ENCODE assay signal across 17 cellular contexts in the genomic region with DNA sequence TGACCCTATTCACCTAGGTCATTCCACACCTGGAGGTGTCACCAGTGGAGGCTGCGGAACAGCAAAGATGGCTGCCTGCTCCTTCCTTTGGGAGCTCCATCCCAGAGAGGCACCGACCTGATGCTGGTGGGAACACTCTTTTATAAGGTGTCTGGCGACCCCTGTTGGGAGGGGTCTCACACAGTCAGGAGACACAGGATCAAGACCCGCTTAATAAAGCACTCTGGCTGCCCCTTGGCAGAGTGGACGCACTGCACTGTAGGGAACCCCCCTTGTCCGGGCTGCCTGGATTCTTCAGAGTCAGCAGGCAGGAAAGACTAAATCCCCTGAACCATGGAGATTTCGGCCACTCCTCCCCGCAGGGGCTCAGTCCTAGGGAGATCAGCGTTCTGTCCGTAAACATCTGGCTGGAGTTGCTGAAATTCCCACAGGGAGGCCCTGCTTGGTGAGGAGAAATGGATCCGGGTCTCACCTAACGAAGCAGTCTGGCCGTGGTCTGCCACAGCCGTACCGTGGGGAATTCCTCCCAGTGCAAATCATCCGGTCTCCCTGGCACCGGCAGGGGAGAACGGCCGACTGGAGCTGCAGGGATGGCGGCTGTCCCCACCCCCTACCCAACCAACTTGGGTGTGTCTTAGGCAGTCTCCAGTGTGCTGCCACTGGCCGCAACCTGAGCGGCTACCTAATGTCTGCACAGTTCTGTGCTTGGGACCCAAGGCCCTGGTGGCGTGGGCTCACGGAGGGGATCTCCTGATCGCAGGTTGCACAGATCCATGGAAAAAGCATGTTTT.
DNase-seq lines count a peak whose midpoint lies in the region; ATAC-seq and TF ChIP-seq lines count a peak whose summit lies in the region.
"Had no signal": no experiment of that assay in that cellular context is flagged by ENCODE, and none has a peak within 500 bp of the region (broad histone marks: within the 10 kb centered on the region; RNA-seq: fewer than 3 reads in every experiment).

No MANE protein-coding gene starts in this region.

- H3K9ac ChIP-seq in OCI-LY1 (ENCODE audit: low read length), result no peak overlapping the region

- no peaks in the 10 kb centered on the region for H3K9me2 ChIP-seq in OCI-LY1 (ENCODE audit: low read depth, low read length)

- H2AFZ ChIP-seq in OCI-LY1 (ENCODE audit: low read length), result no peak overlapping the region

- H3K9me3 ChIP-seq in OCI-LY1 (ENCODE audit: low read length), result no peaks in the 10 kb centered on the region
- H3K9me3 ChIP-seq: colonic mucosa, right atrium auricular region had no signal

- H3K4me2 ChIP-seq in OCI-LY1 (ENCODE audit: low read length), result no peak overlapping the region

- H3K4me3 Mint-ChIP-seq in endothelial cell (ENCODE audit: unreplicated experiment), result no peak overlapping the region
- H3K4me3 Mint-ChIP-seq: activated B cell treated with CpG ODN at 0.5 μM for 24 hours had no signal

- no peaks in the 10 kb centered on the region for H3K4me1 Mint-ChIP-seq in endothelial cell (ENCODE audit: unreplicated experiment)
- H3K4me1 Mint-ChIP-seq: activated B cell treated with CpG ODN at 0.5 μM for 24 hours, naive B cell had no signal

- H3K79me2 ChIP-seq in OCI-LY1 (ENCODE audit: insufficient read depth, low read length), result no peaks in the 10 kb centered on the region

- H3K27ac Mint-ChIP-seq in endothelial cell (ENCODE audit: unreplicated experiment), result no peak overlapping the region
- H3K27ac Mint-ChIP-seq: activated B cell treated with CpG ODN at 0.5 μM for 24 hours, naive B cell had no signal

- H4K20me1 ChIP-seq in OCI-LY1 (ENCODE audit: insufficient read depth, low read length), result no peaks in the 10 kb centered on the region

- DNase-seq in ACHN (peak; percentile 16), ELF-1 (ENCODE audit: low read depth, low spot score) (peak; percentile 48), endothelial cell (ENCODE audit: low spot score) (peak; percentile 51), hypothalamus (lab: John Stamatoyannopoulos, UW) (no peak), GDM1 (lab: John Stamatoyannopoulos, UW) (no peak)
- no peak for DNase-seq in activated naive CD4-positive, alpha-beta T cell treated with Interleukin-2 at 50 U/mL for 16 hours
- DNase-seq: activated B cell treated with CpG ODN at 0.5 μM for 24 hours, colonic mucosa, foreskin fibroblast, naive B cell, NCI-H1048, NCI-H510A treated with DMSO at 0.1 percent for 48 hours had no signal

- in situ Hi-C loops in ACHN (cut with HindIII; ENCODE audit: low pct_ligation_motif_present, low pct_unique_long_range_greater_than_20kb, low sequenced_read_pairs), result no loop called here

- peak; percentile 35; the same call in 1 of the 2 replicates for TF ChIP-seq CTCF in OCI-LY1 (IDR thresholded peaks at IDR 0.05; ENCODE audit: low read length)
- TF ChIP-seq CTCF in endothelial cell (IDR thresholded peaks at IDR 0.05; ENCODE audit: unreplicated experiment), result no peak

- no peaks in the 10 kb centered on the region for H3K4me1 ChIP-seq in OCI-LY1 (ENCODE audit: insufficient read depth, low read length, severe bottlenecking)
- H3K4me1 ChIP-seq: colonic mucosa, right atrium auricular region had no signal

- no peak for ATAC-seq in HG03521 (IDR thresholded peaks at IDR 0.05; ENCODE audit: unreplicated experiment)

- H3K27ac ChIP-seq in OCI-LY1 (ENCODE audit: low read depth, low read length, poor library complexity, severe bottlenecking), result no peak overlapping the region
- H3K27ac ChIP-seq: C4-2B, colonic mucosa, right atrium auricular region, SK-N-MC had no signal

- H3K36me3 Mint-ChIP-seq in endothelial cell (ENCODE audit: low read depth, unreplicated experiment), result no peaks in the 10 kb centered on the region
- H3K36me3 Mint-ChIP-seq: naive B cell had no signal

- no peaks in the 10 kb centered on the region for H3K27me3 ChIP-seq in OCI-LY1 (ENCODE audit: insufficient read depth, low read length)
- H3K27me3 ChIP-seq: colonic mucosa, right atrium auricular region had no signal

- H3K36me3 ChIP-seq in OCI-LY1 (ENCODE audit: insufficient read depth, low read length), result no peaks in the 10 kb centered on the region
- H3K36me3 ChIP-seq: colonic mucosa, right atrium auricular region had no signal

- H3K4me3 ChIP-seq in OCI-LY1 (ENCODE audit: low read depth, low read length, poor library complexity, severe bottlenecking), result no peak overlapping the region
- H3K4me3 ChIP-seq: colonic mucosa, right atrium auricular region, SK-N-MC had no signal

- H3K27me3 Mint-ChIP-seq in endothelial cell (ENCODE audit: unreplicated experiment), result peaks cover 3% of the 10 kb centered on the region

- no peaks in the 10 kb centered on the region for H3F3A ChIP-seq in OCI-LY1 (ENCODE audit: insufficient read depth, low read length)

- H3K9me3 Mint-ChIP-seq in endothelial cell (ENCODE audit: unreplicated experiment), result no peaks in the 10 kb centered on the region

Comparison
In these comparisons a context has a peak if more than half of its experiments do, and no peak if none do; other contexts are left out.
1. DNase-seq: peak in ACHN (single experiment), ELF-1 (single experiment) and endothelial cell (single experiment); none in activated naive CD4-positive, alpha-beta T cell treated with Interleukin-2 at 50 U/mL for 16 hours (single experiment), hypothalamus (0 of 51) and GDM1 (single experiment).